13 cellular contexts compared by ENCODE assay signal in genomic region chr10:42959833-42960232, GRCh38.
"Had no signal": no experiment of that assay in that cellular context is flagged by ENCODE, and none has a peak within 500 bp of the region (broad histone marks: within the 10 kb centered on the region; RNA-seq: fewer than 3 reads in every experiment).

No MANE protein-coding gene starts in this region.

- H3K4me1 ChIP-seq: parathyroid adenoma had no signal

- H3K79me2 ChIP-seq: parathyroid adenoma had no signal

- H3K9ac ChIP-seq: parathyroid adenoma had no signal

- ATAC-seq: activated CD4-positive, alpha-beta T cell treated with anti-CD3 and anti-CD28 coated beads for 36 hours; activated T-cell treated with anti-CD3 and anti-CD28 coated beads, Interleukin-2, amount 50 U/mL, for 4 hours had no signal

- H2AFZ ChIP-seq: parathyroid adenoma had no signal

- DNase-seq: activated gamma-delta T cell; activated T-cell treated with anti-CD3 and anti-CD28 coated beads, Interleukin-2, amount 50 U/mL, for 4 hours; amygdala; dermis blood vessel endothelial cell; erythroblast; immature natural killer cell; retina; stimulated activated CD4-positive, alpha-beta T cell treated with anti-CD3 and anti-CD28 coated beads, Interleukin-1b, Interleukin-23, amount 100 ng/mL, for 48 hours; stimulated activated naive B cell treated with anti-CD40 and anti-IgM and Interleukin-4, amounts not matched to agents 10 μg/mL and 1 μg/mL and 100 μg/mL, for 72 hours; substantia nigra had no signal

- H3K27ac ChIP-seq: parathyroid adenoma had no signal

- H3K4me3 ChIP-seq: smooth muscle cell had no signal

- H3K4me2 ChIP-seq: smooth muscle cell had no signal
